ENCODE assay signal across 8 cellular contexts in genomic region chr14:67819563-67820411, GRCh38. TPM values are rescaled to one million over a fixed set of nuclear protein-coding genes. Genes with fewer than 3 reads are reported as not detected.
A peak's percentile ranks its signal among the peaks of the same experiment; 100 is the strongest.
DNase-seq lines count a peak whose midpoint lies in the region; ATAC-seq, FAIRE-seq and TF ChIP-seq lines count a peak whose summit lies in the region.

TSS of gene RAD51B (plus strand) at chr14:67819779.

- H3K36me3 ChIP-seq in kidney (ENCODE audit: control insufficient read depth in 1 of 2, insufficient read depth in 2 of 2, low read length in 2 of 2): no peaks in the 10 kb centered on the region

- H3K27me3 Mint-ChIP-seq in chondrocyte (ENCODE audit: low read depth): no peaks in the 10 kb centered on the region

- intact Hi-C loops in kidney (cut with DNase I): no loop called here

- peak; percentile 88 for DNase-seq in AG08396 (ENCODE audit: low spot score)
- DNase-seq in NCI-H510A (lab: John Stamatoyannopoulos, UW): peak; percentile 48
- peak; percentile 78 for DNase-seq in activated CD4-positive, CD25-positive, alpha-beta regulatory T cell treated with anti-CD3 and anti-CD28 coated beads, Interleukin-2, amount 50 U/mL, for 72 hours
- no peak for DNase-seq in chondrocyte (ENCODE audit: low spot score)
- DNase-seq in kidney: peak; percentile 94
- peak; percentile 74 to 75 for DNase-seq in stimulated activated CD4-positive, alpha-beta T cell treated with anti-CD3 and anti-CD28 coated beads, Interleukin-15, amount 100 ng/mL, for 1 hour (ENCODE audit: low read depth in 1 of 2, low spot score in 1 of 2)

- peaks cover 9 to 11% of the 10 kb centered on the region in 2 donors for H3K4me1 ChIP-seq in kidney (ENCODE audit: control insufficient read depth in 1 of 2, insufficient read depth in 1 of 2, low read depth in 1 of 2, low read length in 2 of 2)

- FAIRE-seq in kidney (lab: Jason Lieb, UNC): peak; percentile 68

- ATAC-seq in GM19025 (IDR thresholded peaks at IDR 0.05; ENCODE audit: low read depth, unreplicated experiment) (peak; percentile 56), HG03342 (IDR thresholded peaks at IDR 0.05; ENCODE audit: unreplicated experiment) (peak; percentile 65)

- no peaks in the 10 kb centered on the region for H3K9me3 ChIP-seq in kidney (ENCODE audit: control insufficient read depth in 1 of 2, low read length in 2 of 2)

- TF ChIP-seq CTCF in chondrocyte (IDR thresholded peaks at IDR 0.05) (no peak), kidney (IDR thresholded peaks at IDR 0.05; ENCODE audit: borderline replicate concordance, extremely low read depth, insufficient read depth) (no peak)

- peak within 1 kb of the TSS; percentile 84 for H3K27ac Mint-ChIP-seq in chondrocyte (ENCODE audit: unreplicated experiment)

- H3K4me1 Mint-ChIP-seq in chondrocyte (ENCODE audit: low read depth): peaks cover 30% of the 10 kb centered on the region

- H3K27ac ChIP-seq in kidney (ENCODE audit: low read depth in 2 of 2, low read length in 2 of 2): peak within 1 kb of the TSS in 1 of 2 donors; percentile 59

- peak within 1 kb of the TSS; percentile 92 to 97 for H3K4me3 ChIP-seq in kidney (ENCODE audit: low read length in 2 of 2)

- H3K9me3 Mint-ChIP-seq in chondrocyte (ENCODE audit: low read depth): no peaks in the 10 kb centered on the region

- peak within 1 kb of the TSS; percentile 98 for H3K4me3 Mint-ChIP-seq in chondrocyte (ENCODE audit: unreplicated experiment)

- H3K9ac ChIP-seq in kidney (ENCODE audit: low read length in 2 of 2): peak within 1 kb of the TSS; percentile 50 to 57

- no peaks in the 10 kb centered on the region for H3K36me3 Mint-ChIP-seq in chondrocyte (ENCODE audit: low read depth)

RNA-seq across cellular contexts. Expression of gene RAD51B, which starts in this region (rescaled TPM):
- total RNA-seq in chondrocyte (4.8 to 13.9 TPM (median 8.2 TPM) in 3 replicates), kidney (18.0 TPM)
- polyA plus RNA-seq in kidney (ENCODE audit: insufficient read depth, low read depth, low replicate concordance): 6.9 TPM
